31 cellular contexts compared by ENCODE assay signal in the genomic region with DNA sequence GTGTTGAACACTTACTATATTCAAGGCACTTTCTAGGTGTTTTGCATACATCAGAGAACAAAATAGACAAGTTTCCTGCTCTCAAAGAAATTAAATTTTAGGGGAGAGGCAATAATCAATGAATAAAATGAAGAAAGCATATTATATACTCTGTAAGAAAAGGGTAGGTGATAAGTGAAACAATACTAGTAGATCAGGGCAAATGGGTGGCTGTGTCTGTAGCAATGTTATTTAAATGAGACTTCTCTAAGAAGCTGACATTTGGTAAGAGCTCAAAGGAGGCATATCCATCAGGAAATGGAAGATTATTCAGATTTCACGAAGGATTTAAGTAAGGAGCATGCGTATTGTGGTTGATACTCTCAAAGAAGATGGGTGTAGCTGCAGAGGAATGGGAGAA.
"Had no signal": no experiment of that assay in that cellular context is flagged by ENCODE, and none has a peak within 500 bp of the region (broad histone marks: within the 10 kb centered on the region; RNA-seq: fewer than 3 reads in every experiment).

No MANE protein-coding gene starts in this region.

- H3K27me3 Mint-ChIP-seq: activated B cell treated with CpG ODN at 0.5 μM for 24 hours; activated CD8-positive, alpha-beta T cell treated with anti-CD3 and anti-CD28 coated beads for 36 hours; activated naive CD8-positive, alpha-beta T cell; activated T-helper 17 cell treated with anti-CD3 and anti-CD28 coated beads, Interleukin-2, amount 50 U/mL, for 72 hours; effector memory CD8-positive, alpha-beta T cell; T-helper 17 cell had no signal

- H3K27ac ChIP-seq: brain microvascular endothelial cell, esophagus muscularis mucosa, foreskin keratinocyte, gastrocnemius medialis, heart left ventricle, VCaP had no signal

- H3K9me3 ChIP-seq: esophagus muscularis mucosa, gastrocnemius medialis, heart left ventricle had no signal

- ATAC-seq: activated CD4-positive, CD25-positive, alpha-beta regulatory T cell treated with anti-CD3 and anti-CD28 coated beads, Interleukin-2, amount 50 U/mL, for 24 hours; activated CD8-positive, alpha-beta T cell treated with anti-CD3 and anti-CD28 coated beads for 36 hours; activated T-cell treated with anti-CD3 and anti-CD28 coated beads, Interleukin-2, amount 50 U/mL, for 4 hours; activated T-helper 17 cell treated with anti-CD3 and anti-CD28 coated beads, Interleukin-2, amount 50 U/mL, for 72 hours; effector memory CD8-positive, alpha-beta T cell; foreskin keratinocyte; gastrocnemius medialis; heart left ventricle; T-helper 17 cell had no signal

- H3K4me3 ChIP-seq: esophagus muscularis mucosa, gastrocnemius medialis, heart left ventricle had no signal

- H3K4me1 Mint-ChIP-seq: activated B cell treated with CpG ODN at 0.5 μM for 24 hours; activated T-helper 17 cell treated with anti-CD3 and anti-CD28 coated beads, Interleukin-2, amount 50 U/mL, for 72 hours; T-helper 17 cell had no signal

- H3K27me3 ChIP-seq: brain microvascular endothelial cell, esophagus muscularis mucosa, foreskin keratinocyte, gastrocnemius medialis, heart left ventricle had no signal

- H3K27ac Mint-ChIP-seq: activated B cell treated with CpG ODN at 0.5 μM for 24 hours; activated CD8-positive, alpha-beta T cell treated with anti-CD3 and anti-CD28 coated beads for 36 hours; activated naive CD8-positive, alpha-beta T cell; activated T-helper 17 cell treated with anti-CD3 and anti-CD28 coated beads, Interleukin-2, amount 50 U/mL, for 72 hours; effector memory CD8-positive, alpha-beta T cell; T-helper 17 cell; T-helper 2 cell treated with Interferon-gamma antibody and Interleukin-4, amounts not matched to agents 5 μg/mL and 100 μg/mL, for 36 hours had no signal

- H3K36me3 Mint-ChIP-seq: activated naive CD8-positive, alpha-beta T cell had no signal

- H3K4me3 Mint-ChIP-seq: activated B cell treated with CpG ODN at 0.5 μM for 24 hours; activated CD8-positive, alpha-beta T cell treated with anti-CD3 and anti-CD28 coated beads for 36 hours; activated naive CD8-positive, alpha-beta T cell; activated T-cell treated with anti-CD3 and anti-CD28 coated beads, Interleukin-2, amount 50 U/mL, for 4 hours; activated T-helper 17 cell treated with anti-CD3 and anti-CD28 coated beads, Interleukin-2, amount 50 U/mL, for 72 hours; effector memory CD8-positive, alpha-beta T cell; T-helper 17 cell; T-helper 2 cell treated with Interferon-gamma antibody and Interleukin-4, amounts not matched to agents 5 μg/mL and 100 μg/mL, for 36 hours had no signal

- DNase-seq: activated B cell treated with CpG ODN at 0.5 μM for 24 hours; activated CD4-positive, alpha-beta T cell treated with anti-CD3 and anti-CD28 coated beads for 48 hours; activated CD4-positive, alpha-beta T cell treated with anti-CD3 and anti-CD28 coated beads, Interleukin-2, amount 50 U/mL, for 1 hour; activated CD4-positive, alpha-beta T cell treated with anti-CD3 and anti-CD28 coated beads, Interleukin-2, amount 50 U/mL, for 48 hours; activated CD8-positive, alpha-beta memory T cell treated with anti-CD3 and anti-CD28 coated beads for 24 hours; activated CD8-positive, alpha-beta T cell treated with anti-CD3 and anti-CD28 coated beads for 36 hours; activated effector memory CD4-positive, alpha-beta T cell treated with Interleukin-2 at 50 U/mL for 16 hours; activated gamma-delta T cell treated with Interleukin-2 at 50 U/mL for 16 hours; activated naive CD4-positive, alpha-beta T cell treated with anti-CD3 and anti-CD28 coated beads, Interleukin-2, amount 50 U/mL, for 16 hours; activated naive CD4-positive, alpha-beta T cell treated with Interleukin-2 at 50 U/mL for 16 hours; activated T-cell treated with anti-CD3 and anti-CD28 coated beads, Interleukin-2, amount 50 U/mL, for 4 hours; amniotic stem cell; anterior cingulate cortex; brain microvascular endothelial cell; cortex of kidney; dermis blood vessel endothelial cell; effector CD4-positive, alpha-beta T cell; effector memory CD8-positive, alpha-beta T cell; erythroblast; foreskin keratinocyte; gastrocnemius medialis; glutamatergic neuron; heart left ventricle; T-helper 1 cell; T-helper 17 cell had no signal

- H3K36me3 ChIP-seq: brain microvascular endothelial cell, esophagus muscularis mucosa, gastrocnemius medialis, heart left ventricle had no signal

- H3K4me1 ChIP-seq: esophagus muscularis mucosa, foreskin keratinocyte, gastrocnemius medialis, heart left ventricle had no signal
